ENCODE assay signal across 1 cellular context in the genomic region with DNA sequence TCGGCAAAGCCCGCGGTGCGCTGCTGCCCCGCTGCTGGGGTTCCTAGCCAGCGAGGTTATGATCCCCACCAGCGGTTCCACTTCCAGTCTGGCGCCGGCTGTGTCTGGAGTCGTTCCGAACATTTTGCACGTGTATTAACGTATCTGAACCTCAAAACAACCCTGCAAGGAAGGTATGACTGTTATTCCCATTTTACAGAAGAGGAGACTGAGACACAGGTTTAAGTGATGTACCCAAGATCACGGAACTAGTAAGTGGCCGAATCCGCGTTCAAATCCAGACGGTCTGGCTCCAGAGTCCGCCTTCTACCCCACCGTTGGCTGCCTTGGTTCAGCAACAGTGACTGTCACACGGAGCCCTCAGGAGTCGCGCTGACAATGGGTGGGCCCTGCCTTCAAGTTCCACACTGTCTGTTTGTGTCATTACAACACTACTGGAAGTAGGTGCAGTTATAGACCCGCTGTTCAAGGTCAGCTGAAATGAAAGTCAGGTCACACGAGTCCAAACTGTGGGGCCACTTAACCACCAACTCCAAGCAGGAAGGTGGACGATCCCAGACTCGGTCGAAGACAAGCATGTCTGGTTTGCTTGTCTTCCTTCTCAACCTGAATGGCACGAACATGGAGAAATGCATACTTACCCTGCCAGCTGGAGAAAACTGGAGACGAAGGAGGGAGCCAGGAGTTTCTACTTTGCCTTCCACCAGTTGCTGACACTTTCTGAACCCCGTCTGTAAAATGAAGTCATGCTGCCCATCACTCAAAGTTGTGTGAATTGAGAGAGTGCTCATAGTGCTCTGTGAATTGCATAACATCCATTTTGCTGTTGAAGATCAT.
A peak's percentile ranks its signal among the peaks of the same experiment; 100 is the strongest.
TF ChIP-seq lines count a peak whose summit lies in the region.

No MANE protein-coding gene starts in this region.

TF ChIP-seq in HepG2, 621 proteins besides CTCF, POLR2A, EP300 and RAD21 (continued from another document and continues in another):
- peak; percentile 66 for TF ChIP-seq REPIN1 (CRISPR knock-in tag; IDR thresholded peaks at IDR 0.05; ENCODE audit: borderline replicate concordance, low read depth)
- TF ChIP-seq HIVEP1 (CRISPR knock-in tag; IDR thresholded peaks at IDR 0.05), result peak; percentile 86
- TF ChIP-seq, protein P1, sequence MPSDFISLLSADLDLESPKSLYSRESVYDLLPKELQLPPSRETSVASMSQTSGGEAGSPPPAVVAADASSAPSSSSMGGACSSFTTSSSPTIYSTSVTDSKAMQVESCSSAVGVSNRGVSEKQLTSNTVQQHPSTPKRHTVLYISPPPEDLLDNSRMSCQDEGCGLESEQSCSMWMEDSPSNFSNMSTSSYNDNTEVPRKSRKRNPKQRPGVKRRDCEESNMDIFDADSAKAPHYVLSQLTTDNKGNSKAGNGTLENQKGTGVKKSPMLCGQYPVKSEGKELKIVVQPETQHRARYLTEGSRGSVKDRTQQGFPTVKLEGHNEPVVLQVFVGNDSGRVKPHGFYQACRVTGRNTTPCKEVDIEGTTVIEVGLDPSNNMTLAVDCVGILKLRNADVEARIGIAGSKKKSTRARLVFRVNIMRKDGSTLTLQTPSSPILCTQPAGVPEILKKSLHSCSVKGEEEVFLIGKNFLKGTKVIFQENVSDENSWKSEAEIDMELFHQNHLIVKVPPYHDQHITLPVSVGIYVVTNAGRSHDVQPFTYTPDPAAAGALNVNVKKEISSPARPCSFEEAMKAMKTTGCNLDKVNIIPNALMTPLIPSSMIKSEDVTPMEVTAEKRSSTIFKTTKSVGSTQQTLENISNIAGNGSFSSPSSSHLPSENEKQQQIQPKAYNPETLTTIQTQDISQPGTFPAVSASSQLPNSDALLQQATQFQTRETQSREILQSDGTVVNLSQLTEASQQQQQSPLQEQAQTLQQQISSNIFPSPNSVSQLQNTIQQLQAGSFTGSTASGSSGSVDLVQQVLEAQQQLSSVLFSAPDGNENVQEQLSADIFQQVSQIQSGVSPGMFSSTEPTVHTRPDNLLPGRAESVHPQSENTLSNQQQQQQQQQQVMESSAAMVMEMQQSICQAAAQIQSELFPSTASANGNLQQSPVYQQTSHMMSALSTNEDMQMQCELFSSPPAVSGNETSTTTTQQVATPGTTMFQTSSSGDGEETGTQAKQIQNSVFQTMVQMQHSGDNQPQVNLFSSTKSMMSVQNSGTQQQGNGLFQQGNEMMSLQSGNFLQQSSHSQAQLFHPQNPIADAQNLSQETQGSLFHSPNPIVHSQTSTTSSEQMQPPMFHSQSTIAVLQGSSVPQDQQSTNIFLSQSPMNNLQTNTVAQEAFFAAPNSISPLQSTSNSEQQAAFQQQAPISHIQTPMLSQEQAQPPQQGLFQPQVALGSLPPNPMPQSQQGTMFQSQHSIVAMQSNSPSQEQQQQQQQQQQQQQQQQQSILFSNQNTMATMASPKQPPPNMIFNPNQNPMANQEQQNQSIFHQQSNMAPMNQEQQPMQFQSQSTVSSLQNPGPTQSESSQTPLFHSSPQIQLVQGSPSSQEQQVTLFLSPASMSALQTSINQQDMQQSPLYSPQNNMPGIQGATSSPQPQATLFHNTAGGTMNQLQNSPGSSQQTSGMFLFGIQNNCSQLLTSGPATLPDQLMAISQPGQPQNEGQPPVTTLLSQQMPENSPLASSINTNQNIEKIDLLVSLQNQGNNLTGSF (CRISPR knock-in tag; IDR thresholded peaks at IDR 0.05), result peak; percentile 27; the same call in 1 of the 2 replicates
- TF ChIP-seq CENPT (CRISPR knock-in tag; IDR thresholded peaks at IDR 0.05; ENCODE audit: low read depth), result no peak
- TF ChIP-seq MAZ (IDR thresholded peaks at IDR 0.05; ENCODE audit: borderline replicate concordance, low read depth, low read length), result no peak
- no peak for TF ChIP-seq MAZ (CRISPR knock-in tag; IDR thresholded peaks at IDR 0.05; ENCODE audit: low read depth)
- no peak for TF ChIP-seq XBP1 (CRISPR knock-in tag; IDR thresholded peaks at IDR 0.05)
- no peak for TF ChIP-seq ZNF329 (CRISPR knock-in tag; IDR thresholded peaks at IDR 0.05; ENCODE audit: low read depth)
- no peak for TF ChIP-seq ZSCAN12 (CRISPR knock-in tag; IDR thresholded peaks at IDR 0.05)
- peak; percentile 13; the same call in 1 of the 2 replicates for TF ChIP-seq MIER2 (CRISPR knock-in tag; IDR thresholded peaks at IDR 0.05)
- TF ChIP-seq, protein P2, sequence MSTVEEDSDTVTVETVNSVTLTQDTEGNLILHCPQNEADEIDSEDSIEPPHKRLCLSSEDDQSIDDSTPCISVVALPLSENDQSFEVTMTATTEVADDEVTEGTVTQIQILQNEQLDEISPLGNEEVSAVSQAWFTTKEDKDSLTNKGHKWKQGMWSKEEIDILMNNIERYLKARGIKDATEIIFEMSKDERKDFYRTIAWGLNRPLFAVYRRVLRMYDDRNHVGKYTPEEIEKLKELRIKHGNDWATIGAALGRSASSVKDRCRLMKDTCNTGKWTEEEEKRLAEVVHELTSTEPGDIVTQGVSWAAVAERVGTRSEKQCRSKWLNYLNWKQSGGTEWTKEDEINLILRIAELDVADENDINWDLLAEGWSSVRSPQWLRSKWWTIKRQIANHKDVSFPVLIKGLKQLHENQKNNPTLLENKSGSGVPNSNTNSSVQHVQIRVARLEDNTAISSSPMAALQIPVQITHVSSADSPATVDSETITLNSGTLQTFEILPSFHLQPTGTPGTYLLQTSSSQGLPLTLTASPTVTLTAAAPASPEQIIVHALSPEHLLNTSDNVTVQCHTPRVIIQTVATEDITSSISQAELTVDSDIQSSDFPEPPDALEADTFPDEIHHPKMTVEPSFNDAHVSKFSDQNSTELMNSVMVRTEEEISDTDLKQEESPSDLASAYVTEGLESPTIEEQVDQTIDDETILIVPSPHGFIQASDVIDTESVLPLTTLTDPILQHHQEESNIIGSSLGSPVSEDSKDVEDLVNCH (CRISPR knock-in tag; IDR thresholded peaks at IDR 0.05), result no peak
- TF ChIP-seq HDAC2 (CRISPR knock-in tag; IDR thresholded peaks at IDR 0.05), result peak; percentile 49; the same call in 1 of the 2 replicates
- TF ChIP-seq, protein P3, sequence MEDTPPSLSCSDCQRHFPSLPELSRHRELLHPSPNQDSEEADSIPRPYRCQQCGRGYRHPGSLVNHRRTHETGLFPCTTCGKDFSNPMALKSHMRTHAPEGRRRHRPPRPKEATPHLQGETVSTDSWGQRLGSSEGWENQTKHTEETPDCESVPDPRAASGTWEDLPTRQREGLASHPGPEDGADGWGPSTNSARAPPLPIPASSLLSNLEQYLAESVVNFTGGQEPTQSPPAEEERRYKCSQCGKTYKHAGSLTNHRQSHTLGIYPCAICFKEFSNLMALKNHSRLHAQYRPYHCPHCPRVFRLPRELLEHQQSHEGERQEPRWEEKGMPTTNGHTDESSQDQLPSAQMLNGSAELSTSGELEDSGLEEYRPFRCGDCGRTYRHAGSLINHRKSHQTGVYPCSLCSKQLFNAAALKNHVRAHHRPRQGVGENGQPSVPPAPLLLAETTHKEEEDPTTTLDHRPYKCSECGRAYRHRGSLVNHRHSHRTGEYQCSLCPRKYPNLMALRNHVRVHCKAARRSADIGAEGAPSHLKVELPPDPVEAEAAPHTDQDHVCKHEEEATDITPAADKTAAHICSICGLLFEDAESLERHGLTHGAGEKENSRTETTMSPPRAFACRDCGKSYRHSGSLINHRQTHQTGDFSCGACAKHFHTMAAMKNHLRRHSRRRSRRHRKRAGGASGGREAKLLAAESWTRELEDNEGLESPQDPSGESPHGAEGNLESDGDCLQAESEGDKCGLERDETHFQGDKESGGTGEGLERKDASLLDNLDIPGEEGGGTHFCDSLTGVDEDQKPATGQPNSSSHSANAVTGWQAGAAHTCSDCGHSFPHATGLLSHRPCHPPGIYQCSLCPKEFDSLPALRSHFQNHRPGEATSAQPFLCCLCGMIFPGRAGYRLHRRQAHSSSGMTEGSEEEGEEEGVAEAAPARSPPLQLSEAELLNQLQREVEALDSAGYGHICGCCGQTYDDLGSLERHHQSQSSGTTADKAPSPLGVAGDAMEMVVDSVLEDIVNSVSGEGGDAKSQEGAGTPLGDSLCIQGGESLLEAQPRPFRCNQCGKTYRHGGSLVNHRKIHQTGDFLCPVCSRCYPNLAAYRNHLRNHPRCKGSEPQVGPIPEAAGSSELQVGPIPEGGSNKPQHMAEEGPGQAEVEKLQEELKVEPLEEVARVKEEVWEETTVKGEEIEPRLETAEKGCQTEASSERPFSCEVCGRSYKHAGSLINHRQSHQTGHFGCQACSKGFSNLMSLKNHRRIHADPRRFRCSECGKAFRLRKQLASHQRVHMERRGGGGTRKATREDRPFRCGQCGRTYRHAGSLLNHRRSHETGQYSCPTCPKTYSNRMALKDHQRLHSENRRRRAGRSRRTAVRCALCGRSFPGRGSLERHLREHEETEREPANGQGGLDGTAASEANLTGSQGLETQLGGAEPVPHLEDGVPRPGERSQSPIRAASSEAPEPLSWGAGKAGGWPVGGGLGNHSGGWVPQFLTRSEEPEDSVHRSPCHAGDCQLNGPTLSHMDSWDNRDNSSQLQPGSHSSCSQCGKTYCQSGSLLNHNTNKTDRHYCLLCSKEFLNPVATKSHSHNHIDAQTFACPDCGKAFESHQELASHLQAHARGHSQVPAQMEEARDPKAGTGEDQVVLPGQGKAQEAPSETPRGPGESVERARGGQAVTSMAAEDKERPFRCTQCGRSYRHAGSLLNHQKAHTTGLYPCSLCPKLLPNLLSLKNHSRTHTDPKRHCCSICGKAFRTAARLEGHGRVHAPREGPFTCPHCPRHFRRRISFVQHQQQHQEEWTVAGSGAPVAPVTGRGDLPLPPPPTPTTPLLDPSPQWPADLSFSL (CRISPR knock-in tag; IDR thresholded peaks at IDR 0.05), result peak; percentile 71; the same call in 1 of the 2 replicates
- TF ChIP-seq, protein P4, sequence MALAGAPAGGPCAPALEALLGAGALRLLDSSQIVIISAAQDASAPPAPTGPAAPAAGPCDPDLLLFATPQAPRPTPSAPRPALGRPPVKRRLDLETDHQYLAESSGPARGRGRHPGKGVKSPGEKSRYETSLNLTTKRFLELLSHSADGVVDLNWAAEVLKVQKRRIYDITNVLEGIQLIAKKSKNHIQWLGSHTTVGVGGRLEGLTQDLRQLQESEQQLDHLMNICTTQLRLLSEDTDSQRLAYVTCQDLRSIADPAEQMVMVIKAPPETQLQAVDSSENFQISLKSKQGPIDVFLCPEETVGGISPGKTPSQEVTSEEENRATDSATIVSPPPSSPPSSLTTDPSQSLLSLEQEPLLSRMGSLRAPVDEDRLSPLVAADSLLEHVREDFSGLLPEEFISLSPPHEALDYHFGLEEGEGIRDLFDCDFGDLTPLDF (CRISPR knock-in tag; IDR thresholded peaks at IDR 0.05), result no peak
- TF ChIP-seq, protein P5, sequence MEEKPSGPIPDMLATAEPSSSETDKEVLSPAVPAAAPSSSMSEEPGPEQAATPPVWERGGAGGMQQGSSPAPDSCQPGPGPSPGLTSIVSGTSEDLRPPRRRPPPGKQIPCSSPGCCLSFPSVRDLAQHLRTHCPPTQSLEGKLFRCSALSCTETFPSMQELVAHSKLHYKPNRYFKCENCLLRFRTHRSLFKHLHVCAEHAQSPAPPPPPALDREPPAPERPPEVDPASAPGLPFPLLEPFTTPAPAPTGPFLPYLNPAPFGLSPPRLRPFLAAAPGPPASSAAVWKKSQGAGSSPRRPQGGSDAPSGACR (CRISPR knock-in tag; IDR thresholded peaks at IDR 0.05), result peak; percentile 18; the same call in 1 of the 2 replicates
- TF ChIP-seq, protein P6, sequence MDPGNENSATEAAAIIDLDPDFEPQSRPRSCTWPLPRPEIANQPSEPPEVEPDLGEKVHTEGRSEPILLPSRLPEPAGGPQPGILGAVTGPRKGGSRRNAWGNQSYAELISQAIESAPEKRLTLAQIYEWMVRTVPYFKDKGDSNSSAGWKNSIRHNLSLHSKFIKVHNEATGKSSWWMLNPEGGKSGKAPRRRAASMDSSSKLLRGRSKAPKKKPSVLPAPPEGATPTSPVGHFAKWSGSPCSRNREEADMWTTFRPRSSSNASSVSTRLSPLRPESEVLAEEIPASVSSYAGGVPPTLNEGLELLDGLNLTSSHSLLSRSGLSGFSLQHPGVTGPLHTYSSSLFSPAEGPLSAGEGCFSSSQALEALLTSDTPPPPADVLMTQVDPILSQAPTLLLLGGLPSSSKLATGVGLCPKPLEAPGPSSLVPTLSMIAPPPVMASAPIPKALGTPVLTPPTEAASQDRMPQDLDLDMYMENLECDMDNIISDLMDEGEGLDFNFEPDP (CRISPR knock-in tag; conservative IDR thresholded peaks at IDR 0.05), result 0 out of 2 replicates have a peak, but pooled peaks have one; percentile 80
- no peak for TF ChIP-seq HMG20A (CRISPR knock-in tag; IDR thresholded peaks at IDR 0.05; ENCODE audit: borderline replicate concordance)
- peak; percentile 73 for TF ChIP-seq SKI (IDR thresholded peaks at IDR 0.05; ENCODE audit: partially characterized antibody)
- peak; percentile 98 for TF ChIP-seq ADNP (CRISPR knock-in tag; IDR thresholded peaks at IDR 0.05)
- no peak for TF ChIP-seq ZNF781 (CRISPR knock-in tag; IDR thresholded peaks at IDR 0.05; ENCODE audit: borderline replicate concordance, not compliant biosample characterization)
- 0 out of 2 replicates have a peak, but pooled peaks have one; percentile 28 for TF ChIP-seq CCDC6 (CRISPR knock-in tag; IDR thresholded peaks at IDR 0.05)
- peak; percentile 69 for TF ChIP-seq RARA (CRISPR knock-in tag; IDR thresholded peaks at IDR 0.05)
- TF ChIP-seq ZNF30 (CRISPR knock-in tag; IDR thresholded peaks at IDR 0.05), result 0 out of 2 replicates have a peak, but pooled peaks have one; percentile 27
- TF ChIP-seq ATRX (CRISPR knock-in tag; IDR thresholded peaks at IDR 0.05; ENCODE audit: borderline replicate concordance), result no peak
- TF ChIP-seq, protein P7, sequence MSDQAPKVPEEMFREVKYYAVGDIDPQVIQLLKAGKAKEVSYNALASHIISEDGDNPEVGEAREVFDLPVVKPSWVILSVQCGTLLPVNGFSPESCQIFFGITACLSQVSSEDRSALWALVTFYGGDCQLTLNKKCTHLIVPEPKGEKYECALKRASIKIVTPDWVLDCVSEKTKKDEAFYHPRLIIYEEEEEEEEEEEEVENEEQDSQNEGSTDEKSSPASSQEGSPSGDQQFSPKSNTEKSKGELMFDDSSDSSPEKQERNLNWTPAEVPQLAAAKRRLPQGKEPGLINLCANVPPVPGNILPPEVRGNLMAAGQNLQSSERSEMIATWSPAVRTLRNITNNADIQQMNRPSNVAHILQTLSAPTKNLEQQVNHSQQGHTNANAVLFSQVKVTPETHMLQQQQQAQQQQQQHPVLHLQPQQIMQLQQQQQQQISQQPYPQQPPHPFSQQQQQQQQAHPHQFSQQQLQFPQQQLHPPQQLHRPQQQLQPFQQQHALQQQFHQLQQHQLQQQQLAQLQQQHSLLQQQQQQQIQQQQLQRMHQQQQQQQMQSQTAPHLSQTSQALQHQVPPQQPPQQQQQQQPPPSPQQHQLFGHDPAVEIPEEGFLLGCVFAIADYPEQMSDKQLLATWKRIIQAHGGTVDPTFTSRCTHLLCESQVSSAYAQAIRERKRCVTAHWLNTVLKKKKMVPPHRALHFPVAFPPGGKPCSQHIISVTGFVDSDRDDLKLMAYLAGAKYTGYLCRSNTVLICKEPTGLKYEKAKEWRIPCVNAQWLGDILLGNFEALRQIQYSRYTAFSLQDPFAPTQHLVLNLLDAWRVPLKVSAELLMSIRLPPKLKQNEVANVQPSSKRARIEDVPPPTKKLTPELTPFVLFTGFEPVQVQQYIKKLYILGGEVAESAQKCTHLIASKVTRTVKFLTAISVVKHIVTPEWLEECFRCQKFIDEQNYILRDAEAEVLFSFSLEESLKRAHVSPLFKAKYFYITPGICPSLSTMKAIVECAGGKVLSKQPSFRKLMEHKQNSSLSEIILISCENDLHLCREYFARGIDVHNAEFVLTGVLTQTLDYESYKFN (CRISPR knock-in tag; conservative IDR thresholded peaks at IDR 0.05), result peak; percentile 61; the same call in 1 of the 2 replicates
- TF ChIP-seq HNRNPLL (IDR thresholded peaks at IDR 0.05; ENCODE audit: low read depth, low read length, poor library complexity, severe bottlenecking), result peak; percentile 9
- 0 out of 2 replicates have a peak, but pooled peaks have one; percentile 76 for TF ChIP-seq SMAD9 (CRISPR knock-in tag; IDR thresholded peaks at IDR 0.05)
- TF ChIP-seq, protein P8, sequence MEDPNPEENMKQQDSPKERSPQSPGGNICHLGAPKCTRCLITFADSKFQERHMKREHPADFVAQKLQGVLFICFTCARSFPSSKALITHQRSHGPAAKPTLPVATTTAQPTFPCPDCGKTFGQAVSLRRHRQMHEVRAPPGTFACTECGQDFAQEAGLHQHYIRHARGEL (CRISPR knock-in tag; IDR thresholded peaks at IDR 0.05), result peak; percentile 18; the same call in 1 of the 2 replicates
- TF ChIP-seq ZNF883 (CRISPR knock-in tag; IDR thresholded peaks at IDR 0.05; ENCODE audit: not compliant biosample characterization), result peak; percentile 39
- no peak for TF ChIP-seq ZFX (CRISPR knock-in tag; IDR thresholded peaks at IDR 0.05; ENCODE audit: low read depth)
